In the genomic region with DNA sequence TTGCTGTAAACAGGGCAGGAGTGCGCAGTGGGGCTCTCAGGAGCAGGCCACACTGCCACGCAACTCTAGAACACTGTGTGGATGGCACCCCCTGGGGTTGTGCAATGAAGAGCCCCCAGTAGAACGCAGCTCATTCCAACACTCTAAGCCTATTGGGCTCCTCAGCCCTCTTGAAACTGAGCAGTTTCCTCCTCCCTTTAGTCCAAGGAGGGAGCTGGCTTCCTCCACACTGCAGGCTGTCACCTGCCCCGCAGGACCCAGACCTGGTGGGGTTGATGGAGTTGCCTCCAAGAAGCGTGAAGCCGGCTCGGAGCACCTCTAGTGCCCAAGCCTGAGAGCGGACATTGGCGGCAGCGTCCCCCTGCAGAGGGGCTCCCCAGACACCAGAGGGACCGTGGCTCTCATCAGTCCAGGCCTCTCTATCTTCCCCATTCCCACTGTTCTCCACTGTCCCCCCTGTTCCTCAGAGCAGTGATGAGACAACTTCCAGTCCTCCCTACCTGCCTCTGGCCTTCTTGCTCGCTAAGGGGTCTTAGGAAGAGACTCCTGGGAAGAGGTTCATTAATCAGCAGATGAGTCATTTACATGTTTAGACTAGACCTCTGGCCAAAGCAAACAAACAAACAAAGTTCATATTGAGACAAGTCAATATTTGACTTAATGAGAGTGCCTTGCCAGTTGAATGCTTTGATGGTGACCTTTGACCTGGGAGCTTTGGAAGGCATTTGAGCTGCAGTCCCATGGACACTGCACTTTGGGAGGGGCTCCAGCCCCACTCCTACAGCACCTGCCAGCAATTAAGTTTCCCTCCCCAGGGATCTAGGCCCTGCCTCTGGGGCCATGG, we compare ENCODE assay signal across 1 cellular context.
TF ChIP-seq lines count a peak whose summit lies in the region.

No MANE protein-coding gene starts in this region.

TF ChIP-seq in HepG2, 621 proteins besides CTCF, POLR2A, EP300 and RAD21 (continued from another document and continues in another):
- TF ChIP-seq, protein P1, sequence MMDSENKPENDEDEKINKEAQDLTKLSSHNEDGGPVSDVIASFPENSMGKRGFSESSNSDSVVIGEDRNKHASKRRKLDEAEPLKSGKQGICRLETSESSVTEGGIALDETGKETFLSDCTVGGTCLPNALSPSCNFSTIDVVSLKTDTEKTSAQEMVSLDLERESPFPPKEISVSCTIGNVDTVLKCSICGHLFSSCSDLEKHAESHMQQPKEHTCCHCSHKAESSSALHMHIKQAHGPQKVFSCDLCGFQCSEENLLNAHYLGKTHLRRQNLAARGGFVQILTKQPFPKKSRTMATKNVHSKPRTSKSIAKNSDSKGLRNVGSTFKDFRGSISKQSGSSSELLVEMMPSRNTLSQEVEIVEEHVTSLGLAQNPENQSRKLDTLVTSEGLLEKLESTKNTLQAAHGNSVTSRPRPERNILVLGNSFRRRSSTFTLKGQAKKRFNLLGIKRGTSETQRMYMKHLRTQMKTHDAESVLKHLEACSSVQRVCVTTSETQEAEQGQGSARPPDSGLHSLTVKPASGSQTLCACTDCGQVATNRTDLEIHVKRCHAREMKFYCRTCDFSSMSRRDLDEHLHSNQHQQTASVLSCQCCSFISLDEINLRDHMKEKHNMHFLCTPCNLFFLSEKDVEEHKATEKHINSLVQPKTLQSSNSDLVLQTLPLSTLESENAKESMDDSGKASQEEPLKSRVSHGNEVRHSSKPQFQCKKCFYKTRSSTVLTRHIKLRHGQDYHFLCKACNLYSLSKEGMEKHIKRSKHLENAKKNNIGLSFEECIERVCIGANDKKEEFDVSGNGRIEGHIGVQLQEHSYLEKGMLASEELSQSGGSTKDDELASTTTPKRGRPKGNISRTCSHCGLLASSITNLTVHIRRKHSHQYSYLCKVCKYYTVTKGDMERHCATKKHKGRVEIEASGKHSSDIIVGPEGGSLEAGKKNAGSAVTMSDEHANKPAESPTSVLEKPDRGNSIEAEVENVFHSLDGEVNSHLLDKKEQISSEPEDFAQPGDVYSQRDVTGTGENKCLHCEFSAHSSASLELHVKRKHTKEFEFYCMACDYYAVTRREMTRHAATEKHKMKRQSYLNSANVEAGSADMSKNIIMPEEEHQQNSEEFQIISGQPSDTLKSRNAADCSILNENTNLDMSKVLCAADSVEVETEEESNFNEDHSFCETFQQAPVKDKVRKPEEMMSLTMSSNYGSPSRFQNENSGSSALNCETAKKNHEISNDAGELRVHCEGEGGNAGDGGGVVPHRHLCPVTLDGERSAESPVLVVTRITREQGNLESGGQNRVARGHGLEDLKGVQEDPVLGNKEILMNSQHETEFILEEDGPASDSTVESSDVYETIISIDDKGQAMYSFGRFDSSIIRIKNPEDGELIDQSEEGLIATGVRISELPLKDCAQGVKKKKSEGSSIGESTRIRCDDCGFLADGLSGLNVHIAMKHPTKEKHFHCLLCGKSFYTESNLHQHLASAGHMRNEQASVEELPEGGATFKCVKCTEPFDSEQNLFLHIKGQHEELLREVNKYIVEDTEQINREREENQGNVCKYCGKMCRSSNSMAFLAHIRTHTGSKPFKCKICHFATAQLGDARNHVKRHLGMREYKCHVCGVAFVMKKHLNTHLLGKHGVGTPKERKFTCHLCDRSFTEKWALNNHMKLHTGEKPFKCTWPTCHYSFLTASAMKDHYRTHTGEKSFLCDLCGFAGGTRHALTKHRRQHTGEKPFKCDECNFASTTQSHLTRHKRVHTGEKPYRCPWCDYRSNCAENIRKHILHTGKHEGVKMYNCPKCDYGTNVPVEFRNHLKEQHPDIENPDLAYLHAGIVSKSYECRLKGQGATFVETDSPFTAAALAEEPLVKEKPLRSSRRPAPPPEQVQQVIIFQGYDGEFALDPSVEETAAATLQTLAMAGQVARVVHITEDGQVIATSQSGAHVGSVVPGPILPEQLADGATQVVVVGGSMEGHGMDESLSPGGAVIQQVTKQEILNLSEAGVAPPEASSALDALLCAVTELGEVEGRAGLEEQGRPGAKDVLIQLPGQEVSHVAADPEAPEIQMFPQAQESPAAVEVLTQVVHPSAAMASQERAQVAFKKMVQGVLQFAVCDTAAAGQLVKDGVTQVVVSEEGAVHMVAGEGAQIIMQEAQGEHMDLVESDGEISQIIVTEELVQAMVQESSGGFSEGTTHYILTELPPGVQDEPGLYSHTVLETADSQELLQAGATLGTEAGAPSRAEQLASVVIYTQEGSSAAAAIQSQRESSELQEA (CRISPR knock-in tag; IDR thresholded peaks at IDR 0.05; ENCODE audit: not compliant biosample characterization), result no peak
- no peak for TF ChIP-seq ESRRA (CRISPR knock-in tag; IDR thresholded peaks at IDR 0.05; ENCODE audit: low read depth)
- TF ChIP-seq, protein P2, sequence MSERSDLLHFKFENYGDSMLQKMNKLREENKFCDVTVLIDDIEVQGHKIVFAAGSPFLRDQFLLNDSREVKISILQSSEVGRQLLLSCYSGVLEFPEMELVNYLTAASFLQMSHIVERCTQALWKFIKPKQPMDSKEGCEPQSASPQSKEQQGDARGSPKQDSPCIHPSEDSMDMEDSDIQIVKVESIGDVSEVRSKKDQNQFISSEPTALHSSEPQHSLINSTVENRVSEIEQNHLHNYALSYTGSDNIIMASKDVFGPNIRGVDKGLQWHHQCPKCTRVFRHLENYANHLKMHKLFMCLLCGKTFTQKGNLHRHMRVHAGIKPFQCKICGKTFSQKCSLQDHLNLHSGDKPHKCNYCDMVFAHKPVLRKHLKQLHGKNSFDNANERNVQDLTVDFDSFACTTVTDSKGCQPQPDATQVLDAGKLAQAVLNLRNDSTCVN (CRISPR knock-in tag; IDR thresholded peaks at IDR 0.05; ENCODE audit: borderline replicate concordance), result no peak
- TF ChIP-seq, protein P3, sequence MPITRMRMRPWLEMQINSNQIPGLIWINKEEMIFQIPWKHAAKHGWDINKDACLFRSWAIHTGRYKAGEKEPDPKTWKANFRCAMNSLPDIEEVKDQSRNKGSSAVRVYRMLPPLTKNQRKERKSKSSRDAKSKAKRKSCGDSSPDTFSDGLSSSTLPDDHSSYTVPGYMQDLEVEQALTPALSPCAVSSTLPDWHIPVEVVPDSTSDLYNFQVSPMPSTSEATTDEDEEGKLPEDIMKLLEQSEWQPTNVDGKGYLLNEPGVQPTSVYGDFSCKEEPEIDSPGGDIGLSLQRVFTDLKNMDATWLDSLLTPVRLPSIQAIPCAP (CRISPR knock-in tag; IDR thresholded peaks at IDR 0.05; ENCODE audit: low read depth), result no peak
- no peak for TF ChIP-seq ZNF816 (CRISPR knock-in tag; IDR thresholded peaks at IDR 0.05; ENCODE audit: borderline replicate concordance)
- TF ChIP-seq AGO1 (IDR thresholded peaks at IDR 0.05; ENCODE audit: low read depth, low read length, poor library complexity, severe bottlenecking), result no peak
- TF ChIP-seq ZNF883 (CRISPR knock-in tag; IDR thresholded peaks at IDR 0.05; ENCODE audit: not compliant biosample characterization), result no peak
- TF ChIP-seq POLR2G (IDR thresholded peaks at IDR 0.05; ENCODE audit: low read depth, low read length), result peak; percentile 42
- peak; percentile 43; the same call in 1 of the 2 replicates for TF ChIP-seq KAT8 (CRISPR knock-in tag; IDR thresholded peaks at IDR 0.05)
- no peak for TF ChIP-seq ZNF235 (CRISPR knock-in tag; IDR thresholded peaks at IDR 0.05; ENCODE audit: borderline replicate concordance)
- TF ChIP-seq, protein P4, sequence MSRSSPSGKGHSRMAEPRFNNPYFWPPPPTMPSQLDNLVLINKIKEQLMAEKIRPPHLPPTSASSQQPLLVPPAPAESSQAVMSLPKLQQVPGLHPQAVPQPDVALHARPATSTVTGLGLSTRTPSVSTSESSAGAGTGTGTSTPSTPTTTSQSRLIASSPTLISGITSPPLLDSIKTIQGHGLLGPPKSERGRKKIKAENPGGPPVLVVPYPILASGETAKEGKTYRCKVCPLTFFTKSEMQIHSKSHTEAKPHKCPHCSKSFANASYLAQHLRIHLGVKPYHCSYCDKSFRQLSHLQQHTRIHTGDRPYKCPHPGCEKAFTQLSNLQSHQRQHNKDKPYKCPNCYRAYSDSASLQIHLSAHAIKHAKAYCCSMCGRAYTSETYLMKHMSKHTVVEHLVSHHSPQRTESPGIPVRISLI (CRISPR knock-in tag; IDR thresholded peaks at IDR 0.05; ENCODE audit: borderline replicate concordance), result no peak
- no peak for TF ChIP-seq ZNF724P (CRISPR knock-in tag; IDR thresholded peaks at IDR 0.05; ENCODE audit: borderline replicate concordance)
- TF ChIP-seq PTBP1 (IDR thresholded peaks at IDR 0.05; ENCODE audit: low read depth, low read length, poor library complexity, severe bottlenecking), result no peak
- peak; percentile 93 for TF ChIP-seq NR2C2 (CRISPR knock-in tag; IDR thresholded peaks at IDR 0.05; ENCODE audit: borderline replicate concordance)
- TF ChIP-seq, protein P5, sequence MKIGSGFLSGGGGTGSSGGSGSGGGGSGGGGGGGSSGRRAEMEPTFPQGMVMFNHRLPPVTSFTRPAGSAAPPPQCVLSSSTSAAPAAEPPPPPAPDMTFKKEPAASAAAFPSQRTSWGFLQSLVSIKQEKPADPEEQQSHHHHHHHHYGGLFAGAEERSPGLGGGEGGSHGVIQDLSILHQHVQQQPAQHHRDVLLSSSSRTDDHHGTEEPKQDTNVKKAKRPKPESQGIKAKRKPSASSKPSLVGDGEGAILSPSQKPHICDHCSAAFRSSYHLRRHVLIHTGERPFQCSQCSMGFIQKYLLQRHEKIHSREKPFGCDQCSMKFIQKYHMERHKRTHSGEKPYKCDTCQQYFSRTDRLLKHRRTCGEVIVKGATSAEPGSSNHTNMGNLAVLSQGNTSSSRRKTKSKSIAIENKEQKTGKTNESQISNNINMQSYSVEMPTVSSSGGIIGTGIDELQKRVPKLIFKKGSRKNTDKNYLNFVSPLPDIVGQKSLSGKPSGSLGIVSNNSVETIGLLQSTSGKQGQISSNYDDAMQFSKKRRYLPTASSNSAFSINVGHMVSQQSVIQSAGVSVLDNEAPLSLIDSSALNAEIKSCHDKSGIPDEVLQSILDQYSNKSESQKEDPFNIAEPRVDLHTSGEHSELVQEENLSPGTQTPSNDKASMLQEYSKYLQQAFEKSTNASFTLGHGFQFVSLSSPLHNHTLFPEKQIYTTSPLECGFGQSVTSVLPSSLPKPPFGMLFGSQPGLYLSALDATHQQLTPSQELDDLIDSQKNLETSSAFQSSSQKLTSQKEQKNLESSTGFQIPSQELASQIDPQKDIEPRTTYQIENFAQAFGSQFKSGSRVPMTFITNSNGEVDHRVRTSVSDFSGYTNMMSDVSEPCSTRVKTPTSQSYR (CRISPR knock-in tag; IDR thresholded peaks at IDR 0.05; ENCODE audit: borderline replicate concordance), result peak; percentile 34; the same call in 1 of the 2 replicates
- TF ChIP-seq, protein P6, sequence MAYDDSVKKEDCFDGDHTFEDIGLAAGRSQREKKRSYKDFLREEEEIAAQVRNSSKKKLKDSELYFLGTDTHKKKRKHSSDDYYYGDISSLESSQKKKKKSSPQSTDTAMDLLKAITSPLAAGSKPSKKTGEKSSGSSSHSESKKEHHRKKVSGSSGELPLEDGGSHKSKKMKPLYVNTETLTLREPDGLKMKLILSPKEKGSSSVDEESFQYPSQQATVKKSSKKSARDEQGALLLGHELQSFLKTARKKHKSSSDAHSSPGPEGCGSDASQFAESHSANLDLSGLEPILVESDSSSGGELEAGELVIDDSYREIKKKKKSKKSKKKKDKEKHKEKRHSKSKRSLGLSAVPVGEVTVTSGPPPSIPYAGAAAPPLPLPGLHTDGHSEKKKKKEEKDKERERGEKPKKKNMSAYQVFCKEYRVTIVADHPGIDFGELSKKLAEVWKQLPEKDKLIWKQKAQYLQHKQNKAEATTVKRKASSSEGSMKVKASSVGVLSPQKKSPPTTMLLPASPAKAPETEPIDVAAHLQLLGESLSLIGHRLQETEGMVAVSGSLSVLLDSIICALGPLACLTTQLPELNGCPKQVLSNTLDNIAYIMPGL (CRISPR knock-in tag; IDR thresholded peaks at IDR 0.05; ENCODE audit: borderline replicate concordance in 1 of 2, low read depth in 1 of 2), result peak in 1 of 2 experiments; percentile 14; a peak in 1 of 4 replicates
- TF ChIP-seq ZNF737 (CRISPR knock-in tag; IDR thresholded peaks at IDR 0.05; ENCODE audit: borderline replicate concordance), result no peak
- TF ChIP-seq, protein P7, sequence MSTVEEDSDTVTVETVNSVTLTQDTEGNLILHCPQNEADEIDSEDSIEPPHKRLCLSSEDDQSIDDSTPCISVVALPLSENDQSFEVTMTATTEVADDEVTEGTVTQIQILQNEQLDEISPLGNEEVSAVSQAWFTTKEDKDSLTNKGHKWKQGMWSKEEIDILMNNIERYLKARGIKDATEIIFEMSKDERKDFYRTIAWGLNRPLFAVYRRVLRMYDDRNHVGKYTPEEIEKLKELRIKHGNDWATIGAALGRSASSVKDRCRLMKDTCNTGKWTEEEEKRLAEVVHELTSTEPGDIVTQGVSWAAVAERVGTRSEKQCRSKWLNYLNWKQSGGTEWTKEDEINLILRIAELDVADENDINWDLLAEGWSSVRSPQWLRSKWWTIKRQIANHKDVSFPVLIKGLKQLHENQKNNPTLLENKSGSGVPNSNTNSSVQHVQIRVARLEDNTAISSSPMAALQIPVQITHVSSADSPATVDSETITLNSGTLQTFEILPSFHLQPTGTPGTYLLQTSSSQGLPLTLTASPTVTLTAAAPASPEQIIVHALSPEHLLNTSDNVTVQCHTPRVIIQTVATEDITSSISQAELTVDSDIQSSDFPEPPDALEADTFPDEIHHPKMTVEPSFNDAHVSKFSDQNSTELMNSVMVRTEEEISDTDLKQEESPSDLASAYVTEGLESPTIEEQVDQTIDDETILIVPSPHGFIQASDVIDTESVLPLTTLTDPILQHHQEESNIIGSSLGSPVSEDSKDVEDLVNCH (CRISPR knock-in tag; IDR thresholded peaks at IDR 0.05), result no peak
- peak; percentile 25; the same call in 1 of the 2 replicates for TF ChIP-seq ZNF331 (CRISPR knock-in tag; IDR thresholded peaks at IDR 0.05)
- no peak for TF ChIP-seq ZNF33A (CRISPR knock-in tag; IDR thresholded peaks at IDR 0.05; ENCODE audit: borderline replicate concordance)
- no peak for TF ChIP-seq ZNF660 (CRISPR knock-in tag; IDR thresholded peaks at IDR 0.05; ENCODE audit: borderline replicate concordance, low read depth)
- no peak for TF ChIP-seq ZNF773 (CRISPR knock-in tag; IDR thresholded peaks at IDR 0.05; ENCODE audit: borderline replicate concordance)
- 0 out of 2 replicates have a peak, but pooled peaks have one; percentile 19 for TF ChIP-seq ARID2 (CRISPR knock-in tag; IDR thresholded peaks at IDR 0.05; ENCODE audit: borderline replicate concordance)
- TF ChIP-seq, protein P8, sequence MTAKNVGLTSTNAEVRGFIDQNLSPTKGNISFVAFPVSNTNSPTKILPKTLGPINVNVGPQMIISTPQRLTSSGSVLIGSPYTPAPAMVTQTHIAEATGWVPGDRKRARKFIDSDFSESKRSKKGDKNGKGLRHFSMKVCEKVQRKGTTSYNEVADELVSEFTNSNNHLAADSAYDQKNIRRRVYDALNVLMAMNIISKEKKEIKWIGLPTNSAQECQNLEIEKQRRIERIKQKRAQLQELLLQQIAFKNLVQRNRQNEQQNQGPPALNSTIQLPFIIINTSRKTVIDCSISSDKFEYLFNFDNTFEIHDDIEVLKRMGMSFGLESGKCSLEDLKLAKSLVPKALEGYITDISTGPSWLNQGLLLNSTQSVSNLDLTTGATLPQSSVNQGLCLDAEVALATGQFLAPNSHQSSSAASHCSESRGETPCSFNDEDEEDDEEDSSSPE (CRISPR knock-in tag; IDR thresholded peaks at IDR 0.05), result peak; percentile 17
